Comparison of ENCODE assay signal across 13 cellular contexts in genomic region chr6:34317172-34317477, GRCh38.
A peak's percentile ranks its signal among the peaks of the same experiment; 100 is the strongest.
DNase-seq lines count a peak whose midpoint lies in the region; ATAC-seq and TF ChIP-seq lines count a peak whose summit lies in the region.
"Had no signal": no experiment of that assay in that cellular context is flagged by ENCODE, and none has a peak within 500 bp of the region (broad histone marks: within the 10 kb centered on the region; RNA-seq: fewer than 3 reads in every experiment).

No MANE protein-coding gene starts in this region.

- H3K36me3 Mint-ChIP-seq in activated T-cell treated with anti-CD3 and anti-CD28 coated beads, Interleukin-2, amount 50 U/mL, for 24 hours (ENCODE audit: low read depth) = peaks cover 12% of the 10 kb centered on the region

- H4K20me1 ChIP-seq in OCI-LY3 (ENCODE audit: insufficient read depth, low read length) (no peaks in the 10 kb centered on the region), hepatocyte (ENCODE audit: insufficient read depth, poor library complexity, severe bottlenecking) (no peaks in the 10 kb centered on the region), osteoblast (ENCODE audit: insufficient read depth, low read length) (peaks cover 31% of the 10 kb centered on the region)

- peak overlapping the region; percentile 42; the same call in 1 of the 2 replicates for H3K4me2 ChIP-seq in OCI-LY3 (ENCODE audit: low read length)
- H3K4me2 ChIP-seq in hepatocyte = no peak overlapping the region
- no peak overlapping the region for H3K4me2 ChIP-seq in osteoblast (ENCODE audit: insufficient read depth, low read length)

- TF ChIP-seq CTCF in OCI-LY3 (IDR thresholded peaks at IDR 0.05; ENCODE audit: low read depth, low read length) (no peak), hepatocyte (IDR thresholded peaks at IDR 0.05; ENCODE audit: poor library complexity) (no peak), osteoblast (IDR thresholded peaks at IDR 0.05; ENCODE audit: extremely low read depth, low read depth, low read length) (no peak)

- H3K4me1 Mint-ChIP-seq in activated T-cell treated with anti-CD3 and anti-CD28 coated beads, Interleukin-2, amount 50 U/mL, for 24 hours (ENCODE audit: low read depth) = peaks cover 59% of the 10 kb centered on the region

- 100% methylated on average over 1 of the region's 1 CpG for WGBS in hepatocyte (ENCODE audit: low lambda C conversion rate, missing lambda C conversion rate)

- H3K27ac Mint-ChIP-seq in activated T-cell treated with anti-CD3 and anti-CD28 coated beads, Interleukin-2, amount 50 U/mL, for 24 hours = peak overlapping the region; percentile 48

- H2AFZ ChIP-seq in OCI-LY3 (ENCODE audit: low read depth, low read length) = no peak overlapping the region
- no peak overlapping the region for H2AFZ ChIP-seq in hepatocyte
- no peak overlapping the region for H2AFZ ChIP-seq in osteoblast (ENCODE audit: low read length)

- ATAC-seq in stimulated activated naive CD8-positive, alpha-beta T cell treated with anti-CD3 and anti-CD28 coated beads, Interleukin-15, Interleukin-2, amounts not matched to agents 100 U/mL and 50 U/mL, for 24 hours = peak; percentile 77
- ATAC-seq: body of pancreas had no signal

- no peaks in the 10 kb centered on the region for H3K9me2 ChIP-seq in hepatocyte (replicated peaks; ENCODE audit: insufficient read depth)

- H3K9ac ChIP-seq in OCI-LY3 (ENCODE audit: low read length) = no peak overlapping the region

- H3K27me3 Mint-ChIP-seq in activated T-cell treated with anti-CD3 and anti-CD28 coated beads, Interleukin-2, amount 50 U/mL, for 24 hours = no peaks in the 10 kb centered on the region

- no peaks in the 10 kb centered on the region for H3K9me3 Mint-ChIP-seq in activated T-cell treated with anti-CD3 and anti-CD28 coated beads, Interleukin-2, amount 50 U/mL, for 24 hours

- peaks cover 39% of the 10 kb centered on the region for H3K4me1 ChIP-seq in OCI-LY3 (ENCODE audit: low read length)
- peaks cover 28% of the 10 kb centered on the region for H3K4me1 ChIP-seq in hepatocyte (ENCODE audit: insufficient read depth)
- peaks cover 11% of the 10 kb centered on the region for H3K4me1 ChIP-seq in osteoblast (ENCODE audit: insufficient read depth, low read length)

- no peaks in the 10 kb centered on the region for H3K36me3 ChIP-seq in OCI-LY3 (replicated peaks; ENCODE audit: low read depth, low read length)
- no peaks in the 10 kb centered on the region for H3K36me3 ChIP-seq in hepatocyte (replicated peaks; ENCODE audit: insufficient read depth, low read depth)
- H3K36me3 ChIP-seq in osteoblast (ENCODE audit: insufficient read depth, low read length) = no peaks in the 10 kb centered on the region

- H3K27ac ChIP-seq in OCI-LY3 (ENCODE audit: low read length) (no peak overlapping the region), hepatocyte (peak overlapping the region; percentile 50), osteoblast (ENCODE audit: low read depth, low read length) (no peak overlapping the region)

- H3K79me2 ChIP-seq in OCI-LY3 (ENCODE audit: low read length) (peaks cover 7% of the 10 kb centered on the region; the same call in 1 of the 2 replicates), hepatocyte (peaks cover 39% of the 10 kb centered on the region), osteoblast (ENCODE audit: insufficient read depth, low read length) (peaks cover 45% of the 10 kb centered on the region)

- H3K9me3 ChIP-seq in OCI-LY3 (ENCODE audit: insufficient read depth, low read length) = no peaks in the 10 kb centered on the region
- H3K9me3 ChIP-seq in hepatocyte (ENCODE audit: low read depth) = no peaks in the 10 kb centered on the region
- no peaks in the 10 kb centered on the region for H3K9me3 ChIP-seq in osteoblast (ENCODE audit: low read depth, low read length)
- H3K9me3 ChIP-seq: body of pancreas had no signal

- no peak overlapping the region for H3K4me3 Mint-ChIP-seq in activated T-cell treated with anti-CD3 and anti-CD28 coated beads, Interleukin-2, amount 50 U/mL, for 24 hours

- H3K4me3 ChIP-seq in OCI-LY3 (ENCODE audit: low read length) = no peak overlapping the region
- H3K4me3 ChIP-seq in hepatocyte = no peak overlapping the region
- H3K4me3 ChIP-seq in osteoblast (ENCODE audit: insufficient read depth, low read length) = no peak overlapping the region
- H3K4me3 ChIP-seq: body of pancreas had no signal

- no peak for DNase-seq in activated T-cell treated with anti-CD3 and anti-CD28 coated beads, Interleukin-2, amount 50 U/mL, for 24 hours
- DNase-seq in activated T-cell treated with anti-CD3 and anti-CD28 coated beads for 4 hours (no peak), hepatocyte (ENCODE audit: low spot score) (no peak), NCI-H2107 (lab: John Stamatoyannopoulos, UW) (no peak), 8988T (no peak), osteoblast (ENCODE audit: insufficient read length, low spot score, missing footprints) (no peak)
- DNase-seq in stimulated activated naive CD8-positive, alpha-beta T cell treated with anti-CD3 and anti-CD28 coated beads, Interleukin-15, Interleukin-2, amounts not matched to agents 100 U/mL and 50 U/mL, for 24 hours = no peak
- DNase-seq: activated CD4-positive, CD25-positive, alpha-beta regulatory T cell treated with anti-CD3 and anti-CD28 coated beads, Interleukin-2, amount 50 U/mL, for 72 hours; body of pancreas; effector CD4-positive, alpha-beta T cell; NCI-H1092; NCI-H345 had no signal

- H3K27me3 ChIP-seq in OCI-LY3 (ENCODE audit: low read depth, low read length) (no peaks in the 10 kb centered on the region), hepatocyte (no peaks in the 10 kb centered on the region), osteoblast (ENCODE audit: insufficient read depth, low read length) (no peaks in the 10 kb centered on the region)
- H3K27me3 ChIP-seq: body of pancreas had no signal
